ENCODE assay signal across 15 cellular contexts in genomic region chr12:111546758-111547383, GRCh38. TPM values are rescaled to one million over a fixed set of nuclear protein-coding genes. Genes with fewer than 3 reads are reported as not detected.
A peak's percentile ranks its signal among the peaks of the same experiment; 100 is the strongest.
DNase-seq lines count a peak whose midpoint lies in the region; ATAC-seq, FAIRE-seq and TF ChIP-seq lines count a peak whose summit lies in the region.
"Had no signal": no experiment of that assay in that cellular context is flagged by ENCODE, and none has a peak within 500 bp of the region (broad histone marks: within the 10 kb centered on the region; RNA-seq: fewer than 3 reads in every experiment).

No MANE protein-coding gene starts in this region.

- no peaks in the 10 kb centered on the region for H3K27me3 Mint-ChIP-seq in CD4-positive, alpha-beta memory T cell

- H3K9me3 Mint-ChIP-seq in CD4-positive, alpha-beta memory T cell: no peaks in the 10 kb centered on the region
- H3K9me3 Mint-ChIP-seq in activated naive CD4-positive, alpha-beta T cell treated with anti-CD3 and anti-CD28 coated beads, Interleukin-2, amount 50 U/mL, for 72 hours: no peaks in the 10 kb centered on the region
- H3K9me3 Mint-ChIP-seq: CD14-positive monocyte had no signal

- H3K9me3 ChIP-seq in CD4-positive, alpha-beta memory T cell (ENCODE audit: control insufficient read depth in 1 of 2, low read length in 2 of 2): no peaks in the 10 kb centered on the region
- no peaks in the 10 kb centered on the region for H3K9me3 ChIP-seq in IMR-90 (ENCODE audit: control insufficient read depth, insufficient read depth, low read length)
- H3K9me3 ChIP-seq: left ventricle myocardium inferior had no signal

- H2AFZ ChIP-seq in IMR-90 (replicated peaks; ENCODE audit: low read length, poor library complexity): no peak overlapping the region

- H2BK5ac ChIP-seq in IMR-90 (ENCODE audit: low read depth, low read length, poor library complexity, severe bottlenecking): no peak overlapping the region

- H3K36me3 ChIP-seq in CD4-positive, alpha-beta memory T cell (ENCODE audit: insufficient read depth, low read length): peaks cover 14% of the 10 kb centered on the region
- H3K36me3 ChIP-seq in IMR-90 (ENCODE audit: control insufficient read depth, insufficient read depth, low read length): peaks cover 40% of the 10 kb centered on the region

- no peak overlapping the region for H3K4me2 ChIP-seq in IMR-90 (ENCODE audit: low read depth, low read length)

- H3K36me3 Mint-ChIP-seq in CD4-positive, alpha-beta memory T cell: peaks cover 28 to 36% of the 10 kb centered on the region in 2 donors
- H3K36me3 Mint-ChIP-seq in activated naive CD4-positive, alpha-beta T cell treated with anti-CD3 and anti-CD28 coated beads, Interleukin-2, amount 50 U/mL, for 72 hours: peaks cover 6 to 38% of the 10 kb centered on the region in 2 donors

- H3K18ac ChIP-seq in IMR-90 (ENCODE audit: low read depth, low read length): no peak overlapping the region

- H2BK120ac ChIP-seq in IMR-90 (ENCODE audit: low read depth, low read length): no peak overlapping the region

- peak; percentile 47 for FAIRE-seq in islet of Langerhans (lab: Jason Lieb, UNC)

- H2BK15ac ChIP-seq in IMR-90 (ENCODE audit: low read depth, low read length): no peak overlapping the region

- peaks cover 11 to 23% (median 17%) of the 10 kb centered on the region in 4 donors for H3K4me1 Mint-ChIP-seq in CD4-positive, alpha-beta memory T cell

- no peaks in the 10 kb centered on the region for H3K27me3 ChIP-seq in CD4-positive, alpha-beta memory T cell (ENCODE audit: insufficient read depth, low read length)
- no peaks in the 10 kb centered on the region for H3K27me3 ChIP-seq in IMR-90 (ENCODE audit: control insufficient read depth, insufficient read depth, low read length)
- H3K27me3 ChIP-seq: dorsolateral prefrontal cortex had no signal

- H3K23ac ChIP-seq in IMR-90 (ENCODE audit: low read depth, low read length): no peak overlapping the region

- no peak for TF ChIP-seq CTCF in IMR-90 (conservative IDR thresholded peaks at IDR 0.05; ENCODE audit: low read depth, low read length)

- BruUV-seq in IMR-90 (replicated peaks; lab: Mats Ljungman, UMichigan): no TSS peak

- H2AK9ac ChIP-seq in IMR-90 (replicated peaks; ENCODE audit: low read depth, low read length, poor library complexity): no peak overlapping the region

- H4K5ac ChIP-seq in IMR-90 (ENCODE audit: low read depth, low read length): no peak overlapping the region

- H3K79me1 ChIP-seq in IMR-90 (ENCODE audit: low read depth in 1 of 2, low read length in 2 of 2): peaks cover 31 to 44% of the 10 kb centered on the region in 2 experiments

- H3K4ac ChIP-seq in IMR-90 (ENCODE audit: low read depth, low read length): no peak overlapping the region

- no peak overlapping the region for H3K27ac ChIP-seq in CD4-positive, alpha-beta memory T cell (ENCODE audit: low read depth, low read length)
- no peak overlapping the region for H3K27ac ChIP-seq in IMR-90 (ENCODE audit: insufficient read depth, low read length)
- H3K27ac ChIP-seq: dorsolateral prefrontal cortex, left ventricle myocardium inferior had no signal

- no peak overlapping the region for H4K91ac ChIP-seq in IMR-90 (ENCODE audit: insufficient read depth, low read depth, low read length)

- H3K9ac ChIP-seq in IMR-90 (ENCODE audit: low read depth, low read length): no peak overlapping the region

- peak overlapping the region in 5 of 8 donors; percentile 16 to 66 (median 61) for H3K4me3 Mint-ChIP-seq in CD4-positive, alpha-beta memory T cell
- H3K4me3 Mint-ChIP-seq: CD14-positive monocyte had no signal

- DNase-seq in CD4-positive, alpha-beta memory T cell: peak in 3 of 5 donors; percentile 18 to 41 (median 20)
- DNase-seq in IMR-90: peak; percentile 26
- DNase-seq in activated naive CD4-positive, alpha-beta T cell treated with anti-CD3 and anti-CD28 coated beads, Interleukin-2, amount 50 U/mL, for 72 hours (ENCODE audit: low spot score in 2 of 2): peak; percentile 10 to 62
- no peak for DNase-seq in NCI-H2171 (lab: John Stamatoyannopoulos, UW)
- DNase-seq in HEK293T (ENCODE audit: extremely low spot score): no peak
- DNase-seq: dorsolateral prefrontal cortex, GDM1, left ventricle myocardium inferior, NCI-H1092, NCI-H446, T1000 had no signal

- H3K27ac Mint-ChIP-seq in CD4-positive, alpha-beta memory T cell: peak overlapping the region in 6 of 7 donors; percentile 9 to 79 (median 48)
- H3K27ac Mint-ChIP-seq in activated naive CD4-positive, alpha-beta T cell treated with anti-CD3 and anti-CD28 coated beads, Interleukin-2, amount 50 U/mL, for 72 hours: peak overlapping the region; percentile 82 to 94
- H3K27ac Mint-ChIP-seq: CD14-positive monocyte had no signal

- in situ Hi-C loops in IMR-90 (cut with MboI; ENCODE audit: low sequenced_read_pairs): no loop called here

- intact Hi-C loops in CD4-positive, alpha-beta memory T cell (cut with micrococcal nuclease): no loop called here
- intact Hi-C loops in IMR-90 (cut with micrococcal nuclease): loop anchor here (10.0 kb wide), 1 partner anchor 48 kb away; the partner anchor contains the start of gene ATXN2

- no peak for TF ChIP-seq POLR2A in IMR-90 (IDR thresholded peaks at IDR 0.05; ENCODE audit: low read depth, low read length)

- H2AK5ac ChIP-seq in IMR-90 (ENCODE audit: low read depth, low read length): no peak overlapping the region

- CTCF ChIA-PET in CD4-positive, alpha-beta memory T cell (lab: Charles Lee; ENCODE audit: partially characterized antibody): interaction anchor here (1.2 kb wide), 1 partner anchor 17 kb away, joined by 3 read pairs; no protein-coding TSS in a partner anchor
- CTCF ChIA-PET in IMR-90 (lab: Yijun Ruan, JAX): interaction anchor here (0.7 kb wide), 1 partner anchor 72 kb away, joined by 3 read pairs; no protein-coding TSS in a partner anchor
- CTCF ChIA-PET in HEK293T (lab: Yijun Ruan, JAX): no interaction called here

- H2BK20ac ChIP-seq in IMR-90 (ENCODE audit: low read depth, low read length): no peak overlapping the region

- H3K9me1 ChIP-seq in IMR-90 (ENCODE audit: insufficient read depth, low read length): no peaks in the 10 kb centered on the region; the same call in 1 of the 2 replicates

- H3K4me3 ChIP-seq in CD4-positive, alpha-beta memory T cell (ENCODE audit: low read length in 2 of 2): no peak overlapping the region
- H3K4me3 ChIP-seq in IMR-90 (ENCODE audit: insufficient read depth, low read depth, low read length): no peak overlapping the region
- H3K4me3 ChIP-seq: dorsolateral prefrontal cortex, left ventricle myocardium inferior had no signal

- H3K14ac ChIP-seq in IMR-90 (replicated peaks; ENCODE audit: low read depth, low read length): no peak overlapping the region

- POLR2A ChIA-PET in CD4-positive, alpha-beta memory T cell (lab: Charles Lee; ENCODE audit: partially characterized antibody): no interaction called here
- POLR2A ChIA-PET in IMR-90 (lab: Charles Lee; ENCODE audit: unreplicated experiment): no interaction called here
- POLR2A ChIA-PET in HEK293T (lab: Yijun Ruan, JAX): no interaction called here

- no peaks in the 10 kb centered on the region; the same call in 1 of the 2 replicates for H4K20me1 ChIP-seq in IMR-90 (ENCODE audit: insufficient read depth, low read length)

- WGBS in IMR-90 (ENCODE audit: extremely low coverage in 2 of 2, insufficient read length in 1 of 2), 2 experiments: 100% methylated on average over 2 of the region's 8 CpGs; no CpG with 5 or more reads in 1 of the 2 experiments

- no peak overlapping the region for H4K8ac ChIP-seq in IMR-90 (ENCODE audit: low read depth in 2 of 2, low read length in 2 of 2)

- no peak for TF ChIP-seq RAD21 in IMR-90 (IDR thresholded peaks at IDR 0.05; ENCODE audit: low read length)

- no peak for ATAC-seq in IMR-90 (ENCODE audit: low read depth)
- ATAC-seq in activated naive CD4-positive, alpha-beta T cell treated with anti-CD3 and anti-CD28 coated beads, Interleukin-2, amount 50 U/mL, for 72 hours: peak; percentile 93 to 95
- no peak for ATAC-seq in HG03097 (IDR thresholded peaks at IDR 0.05; ENCODE audit: low FRiP score, unreplicated experiment)
- ATAC-seq in GM21825 (IDR thresholded peaks at IDR 0.05; ENCODE audit: unreplicated experiment): no peak

- no peak overlapping the region for H3K56ac ChIP-seq in IMR-90 (ENCODE audit: extremely low read depth, insufficient read depth, low read length)

- peaks cover 8% of the 10 kb centered on the region for H3K4me1 ChIP-seq in CD4-positive, alpha-beta memory T cell (ENCODE audit: insufficient read depth, low read length)
- H3K4me1 ChIP-seq in IMR-90 (ENCODE audit: control insufficient read depth, insufficient read depth, low read length): no peaks in the 10 kb centered on the region

- dilution Hi-C loops in IMR-90 (cut with HindIII; ENCODE audit: low sequenced_read_pairs, unreplicated experiment): no loop called here

TF ChIP-seq in IMR-90, 13 proteins besides CTCF, POLR2A, EP300 and RAD21 (continues in another document):
- TF ChIP-seq NFE2L2 (IDR thresholded peaks at IDR 0.05; ENCODE audit: low read depth, low read length): no peak
- no peak for TF ChIP-seq RCOR1 (IDR thresholded peaks at IDR 0.05; ENCODE audit: insufficient replicate concordance, low read length)
- no peak for TF ChIP-seq RFX5 (IDR thresholded peaks at IDR 0.05; ENCODE audit: low read depth, low read length)
- no peak for TF ChIP-seq MAZ (IDR thresholded peaks at IDR 0.05; ENCODE audit: borderline replicate concordance, low read depth, low read length)
- no peak for TF ChIP-seq MAFK (IDR thresholded peaks at IDR 0.05; ENCODE audit: low read depth, low read length)
- no peak for TF ChIP-seq BHLHE40 (IDR thresholded peaks at IDR 0.05; ENCODE audit: low read depth, low read length)
- TF ChIP-seq CEBPB (IDR thresholded peaks at IDR 0.05; ENCODE audit: low read depth, low read length): no peak

TF ChIP-seq in HEK293T, 16 proteins besides CTCF, POLR2A, EP300 and RAD21 (continues in another document):
- TF ChIP-seq CTBP1 (IDR thresholded peaks at IDR 0.05; ENCODE audit: borderline replicate concordance): no peak
- TF ChIP-seq TARDBP (IDR thresholded peaks at IDR 0.05): no peak
- no peak for TF ChIP-seq HDGF (IDR thresholded peaks at IDR 0.05; ENCODE audit: borderline replicate concordance)
- no peak for TF ChIP-seq FOXA1 (IDR thresholded peaks at IDR 0.05)
- no peak for TF ChIP-seq LEF1 (IDR thresholded peaks at IDR 0.05; ENCODE audit: borderline replicate concordance)

RNA-seq across cellular contexts. Expression of gene ATXN2, which starts 52.2 kb away (rescaled TPM):
- 10 to 100 TPM; 70.3 to 74.8 TPM for total RNA-seq in CD4-positive, alpha-beta memory T cell
- polyA plus RNA-seq in CD4-positive, alpha-beta memory T cell: 10 to 100 TPM; 11.0 to 35.8 TPM
- total RNA-seq in IMR-90 (2012; rRNA removed): 12.4 and 20.6 TPM in 2 replicates
- polyA plus RNA-seq in IMR-90 (2012; rRNA removed): 63.3 and 66.5 TPM in 2 replicates
- polyA plus RNA-seq in IMR-90 (2012; cell fraction: cytosol; rRNA removed): 21.7 and 52.9 TPM in 2 replicates
- 171 and 246 TPM in 2 replicates for polyA plus RNA-seq in IMR-90 (2012; cell fraction: nucleus; rRNA removed; ENCODE audit: low replicate concordance)
- total RNA-seq in activated naive CD4-positive, alpha-beta T cell treated with anti-CD3 and anti-CD28 coated beads, Interleukin-2, amount 50 U/mL, for 72 hours: 10 to 100 TPM; 51.6 to 63.3 TPM

Comparison
In these comparisons a context has a peak if more than half of its experiments do, and no peak if none do; other contexts are left out.
1. DNase-seq: peak in CD4-positive, alpha-beta memory T cell (3 of 5), IMR-90 (single experiment) and activated naive CD4-positive, alpha-beta T cell treated with anti-CD3 and anti-CD28 coated beads, Interleukin-2, amount 50 U/mL, for 72 hours (2 of 2); none in NCI-H2171 (single experiment) and HEK293T (single experiment).
2. ATAC-seq: peak in activated naive CD4-positive, alpha-beta T cell treated with anti-CD3 and anti-CD28 coated beads, Interleukin-2, amount 50 U/mL, for 72 hours (2 of 2); none in IMR-90 (single experiment), HG03097 (single experiment) and GM21825 (single experiment).